Comparison of ENCODE assay signal across 13 cellular contexts in the genomic region with DNA sequence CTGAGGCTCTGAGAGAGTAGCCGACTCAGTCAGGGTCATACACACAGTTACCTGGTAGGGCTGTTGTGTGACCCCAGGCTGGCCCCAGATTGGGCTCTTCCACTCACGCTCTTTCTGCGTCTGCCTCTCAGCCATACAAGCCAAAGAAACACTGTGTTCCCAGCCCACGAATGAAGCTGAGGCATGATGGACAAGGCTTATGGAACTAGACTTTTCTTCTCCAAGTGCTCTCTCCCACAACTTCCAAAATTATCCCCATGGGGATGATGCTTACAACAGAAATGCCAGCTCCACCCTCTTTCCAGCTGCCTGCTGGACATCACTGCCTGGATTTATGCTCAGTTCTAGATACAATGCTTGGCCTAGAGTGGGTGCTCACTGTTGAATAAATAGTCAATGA.
DNase-seq lines count a peak whose midpoint lies in the region; ATAC-seq and TF ChIP-seq lines count a peak whose summit lies in the region.
"Had no signal": no experiment of that assay in that cellular context is flagged by ENCODE, and none has a peak within 500 bp of the region (broad histone marks: within the 10 kb centered on the region; RNA-seq: fewer than 3 reads in every experiment).

No MANE protein-coding gene starts in this region.

- no peak overlapping the region for H3K18ac ChIP-seq in mesenchymal stem cell (ENCODE audit: low read depth in 1 of 2, low read length in 2 of 2)

- H2BK120ac ChIP-seq in mesenchymal stem cell (ENCODE audit: low read depth, low read length) = no peak overlapping the region

- H3K4me3 Mint-ChIP-seq in central memory CD8-positive, alpha-beta T cell = peak overlapping the region; percentile 10
- H3K4me3 Mint-ChIP-seq: WTC11 had no signal

- H2AFZ ChIP-seq in mesenchymal stem cell (ENCODE audit: low read depth, low read length) = no peak overlapping the region

- no peak overlapping the region for H2BK5ac ChIP-seq in mesenchymal stem cell (ENCODE audit: low read depth, low read length, poor library complexity, severe bottlenecking)

- peak overlapping the region; percentile 69 for H3K9ac ChIP-seq in mesenchymal stem cell (ENCODE audit: low read length)

- no peak overlapping the region for H3K4me2 ChIP-seq in mesenchymal stem cell (ENCODE audit: low read length, poor library complexity, severe bottlenecking)

- no peak for ATAC-seq in central memory CD8-positive, alpha-beta T cell (replicated peaks; ENCODE audit: extremely low read depth, poor library complexity, severe bottlenecking)
- ATAC-seq in HG03280 (IDR thresholded peaks at IDR 0.05; ENCODE audit: unreplicated experiment) = no peak
- ATAC-seq: mucosa of descending colon, WTC11 had no signal

- H3K4me1 ChIP-seq in HEK293 (ENCODE audit: control insufficient read depth, insufficient read depth, low read length) = peaks cover 24% of the 10 kb centered on the region
- peaks cover 6% of the 10 kb centered on the region for H3K4me1 ChIP-seq in mesenchymal stem cell (ENCODE audit: control insufficient read depth, insufficient read depth, low read depth, low read length)
- peaks cover 50% of the 10 kb centered on the region for H3K4me1 ChIP-seq in suprapubic skin

- POLR2A ChIA-PET in HEK293 (lab: Yijun Ruan, JAX) = no interaction called here

- no peaks in the 10 kb centered on the region for H3K36me3 ChIP-seq in HEK293 (ENCODE audit: control insufficient read depth in 2 of 2, insufficient read depth in 1 of 2, low read length in 2 of 2)
- no peaks in the 10 kb centered on the region for H3K36me3 ChIP-seq in mesenchymal stem cell (ENCODE audit: control insufficient read depth in 1 of 2, insufficient read depth in 2 of 2, low read depth in 1 of 2, low read length in 2 of 2)
- H3K36me3 ChIP-seq in suprapubic skin = no peaks in the 10 kb centered on the region

- peak overlapping the region; percentile 18 to 73 for H2BK12ac ChIP-seq in mesenchymal stem cell (ENCODE audit: low read length in 2 of 2)

- no peaks in the 10 kb centered on the region for H3K27me3 Mint-ChIP-seq in central memory CD8-positive, alpha-beta T cell

- H3K36me3 Mint-ChIP-seq in central memory CD8-positive, alpha-beta T cell (ENCODE audit: insufficient read depth) = no peaks in the 10 kb centered on the region
- H3K36me3 Mint-ChIP-seq: WTC11 had no signal

- H3K9me3 ChIP-seq in HEK293 (ENCODE audit: control insufficient read depth, insufficient read depth, low read depth, low read length) (no peaks in the 10 kb centered on the region), mesenchymal stem cell (ENCODE audit: control insufficient read depth, low read length) (no peaks in the 10 kb centered on the region), suprapubic skin (no peaks in the 10 kb centered on the region)
- H3K9me3 ChIP-seq: mucosa of descending colon had no signal

- DNase-seq in central memory CD8-positive, alpha-beta T cell (ENCODE audit: low spot score in 2 of 2) = no peak
- DNase-seq in mesenchymal stem cell (no peak), suprapubic skin (ENCODE audit: low spot score in 2 of 2) (no peak), Ammon's horn (ENCODE audit: low spot score) (no peak), RKO (ENCODE audit: low spot score) (no peak), AG08396 (ENCODE audit: low spot score) (no peak)
- DNase-seq: activated T-cell treated with anti-CD3 and anti-CD28 coated beads for 4 hours, NCI-H446, SIG-M5 had no signal

- H2AK5ac ChIP-seq in mesenchymal stem cell (ENCODE audit: low read length, severe bottlenecking) = no peak overlapping the region

- peak overlapping the region; percentile 73; the same call in 1 of the 2 replicates for H3K27ac ChIP-seq in HEK293 (ENCODE audit: extremely low read depth, low read depth, low read length)
- no peak overlapping the region for H3K27ac ChIP-seq in mesenchymal stem cell (ENCODE audit: low read length, poor library complexity, severe bottlenecking)
- H3K27ac ChIP-seq in suprapubic skin = peak overlapping the region; percentile 84

- peaks cover 42% of the 10 kb centered on the region for H3K4me1 Mint-ChIP-seq in central memory CD8-positive, alpha-beta T cell

- H3K23ac ChIP-seq in mesenchymal stem cell (ENCODE audit: low read length in 2 of 2) = no peak overlapping the region

- CTCF ChIA-PET in HEK293 (lab: Yijun Ruan, JAX) = interaction anchor here (0.6 to 0.7 kb wide), 2 partner anchors 138 to 157 kb away, joined by 3 read pairs; no protein-coding TSS in a partner anchor

- TF ChIP-seq EP300 in suprapubic skin (IDR thresholded peaks at IDR 0.05) = no peak

- no peak overlapping the region for H2BK15ac ChIP-seq in mesenchymal stem cell (ENCODE audit: low read depth, poor library complexity, severe bottlenecking)

- no peaks in the 10 kb centered on the region for H3K9me3 Mint-ChIP-seq in central memory CD8-positive, alpha-beta T cell

- H3K27me3 ChIP-seq in mesenchymal stem cell (ENCODE audit: control insufficient read depth in 1 of 2, insufficient read depth in 1 of 2, low read length in 2 of 2) = no peaks in the 10 kb centered on the region
- no peaks in the 10 kb centered on the region for H3K27me3 ChIP-seq in suprapubic skin

- peak overlapping the region; percentile 5 for H4K8ac ChIP-seq in mesenchymal stem cell (ENCODE audit: low read length)

- H3K14ac ChIP-seq in mesenchymal stem cell (ENCODE audit: low read length in 2 of 2) = no peak overlapping the region

- H3K27ac Mint-ChIP-seq in central memory CD8-positive, alpha-beta T cell (ENCODE audit: low read depth) = no peak overlapping the region
- H3K27ac Mint-ChIP-seq: WTC11 had no signal

- H3K79me1 ChIP-seq in mesenchymal stem cell (replicated peaks; ENCODE audit: low read length, poor library complexity, severe bottlenecking) = no peaks in the 10 kb centered on the region

- H3K4ac ChIP-seq in mesenchymal stem cell (ENCODE audit: low read depth in 1 of 2, low read length in 2 of 2) = no peak overlapping the region

- 88% methylated on average over 4 of the region's 4 CpGs for WGBS in mesenchymal stem cell
- WGBS in suprapubic skin = 74% methylated on average over 4 of the region's 4 CpGs

- H3K4me3 ChIP-seq in HEK293 (ENCODE audit: low read depth, low read length) = no peak overlapping the region
- peak overlapping the region in 1 of 2 experiments; percentile 21 for H3K4me3 ChIP-seq in mesenchymal stem cell (ENCODE audit: insufficient read depth in 1 of 2, low read depth in 1 of 2, low read length in 2 of 2)
- H3K4me3 ChIP-seq in suprapubic skin = no peak overlapping the region
- H3K4me3 ChIP-seq: mucosa of descending colon had no signal

- no peak for TF ChIP-seq POLR2A in suprapubic skin (IDR thresholded peaks at IDR 0.05)

- H4K91ac ChIP-seq in mesenchymal stem cell (ENCODE audit: low read length) = no peak overlapping the region

- TF ChIP-seq CTCF in HEK293 (tag by site-specific recombination; IDR thresholded peaks at IDR 0.05) = no peak
- TF ChIP-seq CTCF in suprapubic skin (IDR thresholded peaks at IDR 0.05) = no peak

TF ChIP-seq in HEK293, 187 proteins besides CTCF, POLR2A, EP300 and RAD21:
- TF ChIP-seq ZNF792 (tag by site-specific recombination; IDR thresholded peaks at IDR 0.05) (no peak), GLI2 (tag by site-specific recombination; IDR thresholded peaks at IDR 0.05; ENCODE audit: borderline replicate concordance, low read depth) (no peak), HOXD13 (CRISPR knock-in tag; IDR thresholded peaks at IDR 0.05; ENCODE audit: borderline replicate concordance) (no peak), ZNF837 (tag by site-specific recombination; IDR thresholded peaks at IDR 0.05) (no peak), BCL11B (tag by site-specific recombination; IDR thresholded peaks at IDR 0.05; ENCODE audit: low read depth) (no peak), ZNF202 (tag by site-specific recombination; IDR thresholded peaks at IDR 0.05; ENCODE audit: borderline replicate concordance) (no peak), ZNF426 (tag by site-specific recombination; IDR thresholded peaks at IDR 0.05) (no peak), ZNF596 (tag by site-specific recombination; IDR thresholded peaks at IDR 0.05) (no peak), ZNF623 (tag by site-specific recombination; IDR thresholded peaks at IDR 0.05) (no peak), RBAK (tag by site-specific recombination; IDR thresholded peaks at IDR 0.05) (no peak), ZNF561 (tag by site-specific recombination; IDR thresholded peaks at IDR 0.05; ENCODE audit: borderline replicate concordance) (no peak)
